In genomic region chr5:139131062-139131856, GRCh38 we compare ENCODE assay signal across 8 cellular contexts.
A peak's percentile ranks its signal among the peaks of the same experiment; 100 is the strongest.
DNase-seq lines count a peak whose midpoint lies in the region; ATAC-seq and TF ChIP-seq lines count a peak whose summit lies in the region.

No MANE protein-coding gene starts in this region.

- H3K27me3 ChIP-seq in adrenal gland (no peaks in the 10 kb centered on the region), hepatocyte (no peaks in the 10 kb centered on the region), rectal smooth muscle tissue (ENCODE audit: control insufficient read depth, insufficient read depth, low read length) (no peaks in the 10 kb centered on the region)

- no peaks in the 10 kb centered on the region for H4K20me1 ChIP-seq in hepatocyte (ENCODE audit: insufficient read depth, poor library complexity, severe bottlenecking)

- WGBS in adrenal gland, 4 donors: 18 to 32% (median 24%) methylated on average over 9 of the region's 9 CpGs
- 39% methylated on average over 9 of the region's 9 CpGs for WGBS in hepatocyte (ENCODE audit: low lambda C conversion rate, missing lambda C conversion rate)

- CTCF ChIA-PET in activated CD8-positive, alpha-beta memory T cell treated with anti-CD3 and anti-CD28 coated beads, Interleukin-2, amount 10 ng/mL, durations not matched to agents 7 days and 5 days (lab: Charles Lee): no interaction called here

- H3K27ac ChIP-seq in adrenal gland: peak overlapping the region; percentile 73 to 94 (median 91)
- H3K27ac ChIP-seq in hepatocyte: peak overlapping the region; percentile 79
- H3K27ac ChIP-seq in rectal smooth muscle tissue (ENCODE audit: low read depth, low read length): peak overlapping the region; percentile 95

- H3K4me1 Mint-ChIP-seq in activated T-cell treated with anti-CD3 and anti-CD28 coated beads, Interleukin-2, amount 50 U/mL, for 72 hours (ENCODE audit: low read depth): no peaks in the 10 kb centered on the region
- H3K4me1 Mint-ChIP-seq in activated CD8-positive, alpha-beta memory T cell treated with anti-CD3 and anti-CD28 coated beads, Interleukin-2, amount 10 ng/mL, durations not matched to agents 7 days and 5 days: no peaks in the 10 kb centered on the region

- peak in 1 of 2 donors; percentile 64 for TF ChIP-seq POLR2A in adrenal gland (IDR thresholded peaks at IDR 0.05)

- peaks cover 0 to 1% of the 10 kb centered on the region in 2 donors for H3K36me3 Mint-ChIP-seq in activated T-cell treated with anti-CD3 and anti-CD28 coated beads, Interleukin-2, amount 50 U/mL, for 72 hours (ENCODE audit: insufficient read depth in 2 of 2)
- H3K36me3 Mint-ChIP-seq in activated CD8-positive, alpha-beta memory T cell treated with anti-CD3 and anti-CD28 coated beads, Interleukin-2, amount 10 ng/mL, durations not matched to agents 7 days and 5 days: no peaks in the 10 kb centered on the region

- H3K4me3 Mint-ChIP-seq in activated T-cell treated with anti-CD3 and anti-CD28 coated beads, Interleukin-2, amount 50 U/mL, for 72 hours: no peak overlapping the region
- no peak overlapping the region for H3K4me3 Mint-ChIP-seq in activated CD8-positive, alpha-beta memory T cell treated with anti-CD3 and anti-CD28 coated beads, Interleukin-2, amount 10 ng/mL, durations not matched to agents 7 days and 5 days

- H3K9ac ChIP-seq in rectal smooth muscle tissue (ENCODE audit: low read length): no peak overlapping the region

- H3K27me3 Mint-ChIP-seq in activated T-cell treated with anti-CD3 and anti-CD28 coated beads, Interleukin-2, amount 50 U/mL, for 72 hours (ENCODE audit: low read depth): no peaks in the 10 kb centered on the region
- H3K27me3 Mint-ChIP-seq in activated CD8-positive, alpha-beta memory T cell treated with anti-CD3 and anti-CD28 coated beads, Interleukin-2, amount 10 ng/mL, durations not matched to agents 7 days and 5 days: no peaks in the 10 kb centered on the region

- H3K36me3 ChIP-seq in adrenal gland (replicated peaks in 1 of 2): no peaks in the 10 kb centered on the region
- no peaks in the 10 kb centered on the region for H3K36me3 ChIP-seq in hepatocyte (replicated peaks; ENCODE audit: insufficient read depth, low read depth)
- no peaks in the 10 kb centered on the region for H3K36me3 ChIP-seq in rectal smooth muscle tissue (ENCODE audit: control insufficient read depth, insufficient read depth, low read length)

- H3K4me2 ChIP-seq in hepatocyte: peak overlapping the region; percentile 58

- H2AFZ ChIP-seq in hepatocyte: no peak overlapping the region

- peaks cover 41% of the 10 kb centered on the region for H3K79me2 ChIP-seq in hepatocyte

- no peak for ATAC-seq in activated T-cell treated with anti-CD3 and anti-CD28 coated beads, Interleukin-2, amount 50 U/mL, for 72 hours (replicated peaks in 1 of 2)
- ATAC-seq in activated CD8-positive, alpha-beta memory T cell treated with anti-CD3 and anti-CD28 coated beads, Interleukin-2, amount 10 ng/mL, durations not matched to agents 7 days and 5 days: no peak
- ATAC-seq in GM21717 (IDR thresholded peaks at IDR 0.05; ENCODE audit: unreplicated experiment) (no peak), GM21360 (IDR thresholded peaks at IDR 0.05; ENCODE audit: unreplicated experiment) (no peak)

- DNase-seq in DMS79 (lab: John Stamatoyannopoulos, UW) (peak; percentile 52), adrenal gland (peak; percentile 63 to 88 (median 83)), hepatocyte (ENCODE audit: low spot score) (peak; percentile 45)
- no peak for DNase-seq in activated T-cell treated with anti-CD3 and anti-CD28 coated beads, Interleukin-2, amount 50 U/mL, for 72 hours
- no peak for DNase-seq in activated CD8-positive, alpha-beta memory T cell treated with anti-CD3 and anti-CD28 coated beads, Interleukin-2, amount 10 ng/mL, durations not matched to agents 7 days and 5 days

- no peak for TF ChIP-seq CTCF in adrenal gland (IDR thresholded peaks at IDR 0.05)
- no peak for TF ChIP-seq CTCF in hepatocyte (IDR thresholded peaks at IDR 0.05; ENCODE audit: poor library complexity)

- H3K4me3 ChIP-seq in adrenal gland (peak overlapping the region in 1 of 4 donors; percentile 34), hepatocyte (no peak overlapping the region), rectal smooth muscle tissue (ENCODE audit: low read length) (peak overlapping the region; percentile 40)

- no peak overlapping the region for H3K27ac Mint-ChIP-seq in activated T-cell treated with anti-CD3 and anti-CD28 coated beads, Interleukin-2, amount 50 U/mL, for 72 hours
- no peak overlapping the region for H3K27ac Mint-ChIP-seq in activated CD8-positive, alpha-beta memory T cell treated with anti-CD3 and anti-CD28 coated beads, Interleukin-2, amount 10 ng/mL, durations not matched to agents 7 days and 5 days

- peaks cover 30 to 39% of the 10 kb centered on the region in 2 donors for H3K4me1 ChIP-seq in adrenal gland (replicated peaks in 1 of 2)
- H3K4me1 ChIP-seq in hepatocyte (ENCODE audit: insufficient read depth): peaks cover 15% of the 10 kb centered on the region
- H3K4me1 ChIP-seq in rectal smooth muscle tissue (ENCODE audit: control insufficient read depth, insufficient read depth, low read length): peaks cover 35% of the 10 kb centered on the region

- H3K9me3 ChIP-seq in adrenal gland (replicated peaks in 1 of 3): no peaks in the 10 kb centered on the region
- no peaks in the 10 kb centered on the region for H3K9me3 ChIP-seq in hepatocyte (ENCODE audit: low read depth)

- H3K9me2 ChIP-seq in hepatocyte (replicated peaks; ENCODE audit: insufficient read depth): no peaks in the 10 kb centered on the region

- no peaks in the 10 kb centered on the region for H3K9me3 Mint-ChIP-seq in activated T-cell treated with anti-CD3 and anti-CD28 coated beads, Interleukin-2, amount 50 U/mL, for 72 hours
- no peaks in the 10 kb centered on the region for H3K9me3 Mint-ChIP-seq in activated CD8-positive, alpha-beta memory T cell treated with anti-CD3 and anti-CD28 coated beads, Interleukin-2, amount 10 ng/mL, durations not matched to agents 7 days and 5 days (ENCODE audit: low read depth)

- intact Hi-C loops in adrenal gland (cut with DNase I): no loop called here

Comparison
In these comparisons a context has a peak if more than half of its experiments do, and no peak if none do; other contexts are left out.
1. DNase-seq: peak in DMS79 (single experiment), adrenal gland (7 of 7) and hepatocyte (single experiment); none in activated T-cell treated with anti-CD3 and anti-CD28 coated beads, Interleukin-2, amount 50 U/mL, for 72 hours (0 of 2) and activated CD8-positive, alpha-beta memory T cell treated with anti-CD3 and anti-CD28 coated beads, Interleukin-2, amount 10 ng/mL, durations not matched to agents 7 days and 5 days (single experiment).
2. Peak in every context shown above with its lines, with median percentiles within 50 percentile points of each other: H3K27ac ChIP-seq.